In the genomic region with DNA sequence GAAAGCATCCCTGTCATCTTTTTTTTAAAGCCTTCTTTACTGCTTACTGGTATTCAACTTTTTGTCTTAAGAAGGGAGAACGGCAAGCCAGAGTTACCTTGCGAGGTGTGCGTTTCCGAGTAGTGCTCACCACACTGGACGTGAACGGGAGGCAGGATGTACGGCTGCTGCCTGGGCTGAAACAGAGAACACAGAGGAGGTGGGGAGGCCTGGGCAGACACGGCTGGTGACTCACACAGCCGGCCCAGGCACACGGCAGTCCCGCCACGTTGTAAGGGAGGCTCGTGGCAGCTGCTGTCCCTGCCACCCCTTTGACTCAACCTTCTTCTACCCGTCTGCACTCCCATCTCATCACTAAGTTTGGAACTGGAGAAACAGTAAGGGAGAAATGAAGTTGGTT, we compare ENCODE assay signal across 17 cellular contexts.
DNase-seq lines count a peak whose midpoint lies in the region; TF ChIP-seq lines count a peak whose summit lies in the region.
"Had no signal": no experiment of that assay in that cellular context is flagged by ENCODE, and none has a peak within 500 bp of the region (broad histone marks: within the 10 kb centered on the region; RNA-seq: fewer than 3 reads in every experiment).

No MANE protein-coding gene starts in this region.

- H3K4me3 Mint-ChIP-seq in neural crest cell = no peak overlapping the region
- H3K4me3 Mint-ChIP-seq: CD4-positive, alpha-beta T cell; effector memory CD8-positive, alpha-beta T cell; stimulated activated naive B cell treated with anti-CD40 and anti-IgM and Interleukin-4, amounts not matched to agents 10 μg/mL and 1 μg/mL and 100 μg/mL, for 72 hours had no signal

- H3K9me3 Mint-ChIP-seq in neural crest cell = no peaks in the 10 kb centered on the region
- H3K9me3 Mint-ChIP-seq: CD4-positive, alpha-beta T cell; effector memory CD8-positive, alpha-beta T cell; naive thymus-derived CD4-positive, alpha-beta T cell; stimulated activated naive B cell treated with anti-CD40 and anti-IgM and Interleukin-4, amounts not matched to agents 10 μg/mL and 1 μg/mL and 100 μg/mL, for 72 hours had no signal

- POLR2A ChIA-PET in A673 (lab: Charles Lee; ENCODE audit: low non-redundant PET) = no interaction called here

- no peak overlapping the region for H3K27ac ChIP-seq in A673 (ENCODE audit: low read depth, low read length, poor library complexity, severe bottlenecking)
- H3K27ac ChIP-seq: HL-60, PC-9 had no signal

- peaks cover 17% of the 10 kb centered on the region for H3K36me3 Mint-ChIP-seq in neural crest cell (ENCODE audit: low read depth)
- H3K36me3 Mint-ChIP-seq: stimulated activated naive B cell treated with anti-CD40 and anti-IgM and Interleukin-4, amounts not matched to agents 10 μg/mL and 1 μg/mL and 100 μg/mL, for 72 hours had no signal

- no peaks in the 10 kb centered on the region for H3K4me1 Mint-ChIP-seq in neural crest cell
- H3K4me1 Mint-ChIP-seq: stimulated activated naive B cell treated with anti-CD40 and anti-IgM and Interleukin-4, amounts not matched to agents 10 μg/mL and 1 μg/mL and 100 μg/mL, for 72 hours had no signal

- no peak overlapping the region for H3K4me3 ChIP-seq in astrocyte of the spinal cord (ENCODE audit: low read depth, low read length)
- H3K4me3 ChIP-seq in A673 (ENCODE audit: low read depth, low read length, poor library complexity, severe bottlenecking) = no peak overlapping the region
- H3K4me3 ChIP-seq: PC-9 had no signal

- in situ Hi-C loops in astrocyte of the spinal cord (cut with HindIII; ENCODE audit: low sequenced_read_pairs) = no loop called here

- no peaks in the 10 kb centered on the region for H3K9me3 ChIP-seq in A673 (ENCODE audit: low read depth, low read length, poor library complexity, severe bottlenecking)

- H3K4me1 ChIP-seq in A673 (ENCODE audit: insufficient read depth, low read length, poor library complexity, severe bottlenecking) = peaks cover 18% of the 10 kb centered on the region

- intact Hi-C loops in A673 (cut with micrococcal nuclease; ENCODE audit: unreplicated experiment) = no loop called here

- BruUV-seq in A673 (replicated peaks; lab: Mats Ljungman, UMichigan) = no TSS peak

- H3K27me3 Mint-ChIP-seq in neural crest cell (ENCODE audit: low read depth) = no peaks in the 10 kb centered on the region
- H3K27me3 Mint-ChIP-seq: CD4-positive, alpha-beta T cell; effector memory CD8-positive, alpha-beta T cell; naive thymus-derived CD4-positive, alpha-beta T cell had no signal

- peaks cover 77% of the 10 kb centered on the region for H3K36me3 ChIP-seq in A673 (ENCODE audit: insufficient read depth, low read length, poor library complexity, severe bottlenecking)

- DNase-seq in Daoy (ENCODE audit: low read depth) (peak; percentile 92), MV-4-11 (lab: John Stamatoyannopoulos, UW) (peak; percentile 41), astrocyte of the spinal cord (ENCODE audit: low read depth, low spot score) (peak; percentile 80), neural crest cell (ENCODE audit: low read depth, low spot score) (no peak), A673 (ENCODE audit: low spot score) (no peak), cerebellar nuclear complex (lab: John Stamatoyannopoulos, UW) (no peak)
- no peak for DNase-seq in stimulated activated CD4-positive, alpha-beta T cell treated with anti-CD3 and anti-CD28 coated beads, Interleukin-4, amount 100 ng/mL, for 1 hour
- no peak for DNase-seq in activated T-cell treated with anti-CD3 and anti-CD28 coated beads, Interleukin-2, amount 50 U/mL, for 1 hour
- DNase-seq: activated naive CD4-positive, alpha-beta T cell treated with Interleukin-2 at 50 U/mL for 16 hours; CD4-positive, alpha-beta T cell; effector memory CD8-positive, alpha-beta T cell; NCI-H2029; PC-9; stimulated activated CD4-positive, alpha-beta T cell treated with anti-CD3 and anti-CD28 coated beads, Interleukin-15, amount 100 ng/mL, for 24 hours; stimulated activated naive B cell treated with anti-CD40 and anti-IgM and Interleukin-4, amounts not matched to agents 10 μg/mL and 1 μg/mL and 100 μg/mL, for 72 hours had no signal

- H3K27me3 ChIP-seq in A673 (replicated peaks; ENCODE audit: insufficient read depth, low read depth, low read length, poor library complexity) = no peaks in the 10 kb centered on the region

- TF ChIP-seq CTCF in astrocyte of the spinal cord (IDR thresholded peaks at IDR 0.05; ENCODE audit: low read depth, low read length) = no peak
- TF ChIP-seq CTCF in neural crest cell (conservative IDR thresholded peaks at IDR 0.05) = no peak
- TF ChIP-seq CTCF in A673 (conservative IDR thresholded peaks at IDR 0.05; ENCODE audit: low read depth, low read length) = no peak

- peak overlapping the region; percentile 92 for H3K27ac Mint-ChIP-seq in neural crest cell (ENCODE audit: unreplicated experiment)
- H3K27ac Mint-ChIP-seq: CD4-positive, alpha-beta T cell; stimulated activated naive B cell treated with anti-CD40 and anti-IgM and Interleukin-4, amounts not matched to agents 10 μg/mL and 1 μg/mL and 100 μg/mL, for 72 hours had no signal

- CTCF ChIA-PET in A673 (lab: Charles Lee) = no interaction called here

Comparison
In these comparisons a context has a peak if more than half of its experiments do, and no peak if none do; other contexts are left out.
1. DNase-seq: peak in Daoy (single experiment), MV-4-11 (single experiment) and astrocyte of the spinal cord (single experiment); none in neural crest cell (single experiment), stimulated activated CD4-positive, alpha-beta T cell treated with anti-CD3 and anti-CD28 coated beads, Interleukin-4, amount 100 ng/mL, for 1 hour (single experiment), A673 (single experiment), cerebellar nuclear complex (0 of 2) and activated T-cell treated with anti-CD3 and anti-CD28 coated beads, Interleukin-2, amount 50 U/mL, for 1 hour (single experiment).